ENCODE assay signal across 19 cellular contexts in the genomic region with DNA sequence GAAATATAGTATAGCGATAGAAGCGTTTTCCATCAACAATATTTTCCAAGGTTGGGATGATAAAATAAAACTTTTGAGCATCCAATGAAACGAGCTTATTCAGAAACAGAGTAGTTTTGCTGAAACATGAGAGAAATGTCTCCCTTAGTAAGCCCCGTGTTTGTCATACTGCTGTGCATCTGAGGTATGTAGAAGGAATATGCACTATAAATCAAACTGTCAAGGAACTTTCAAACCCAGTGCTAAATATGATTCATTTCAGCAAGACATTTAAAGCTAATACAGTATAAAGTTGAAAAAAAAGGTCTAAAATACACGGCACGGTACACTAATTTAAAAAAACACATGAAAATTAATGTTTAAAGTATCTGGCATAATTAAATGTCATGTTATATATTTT.
"Had no signal": no experiment of that assay in that cellular context is flagged by ENCODE, and none has a peak within 500 bp of the region (broad histone marks: within the 10 kb centered on the region; RNA-seq: fewer than 3 reads in every experiment).

No MANE protein-coding gene starts in this region.

- H3K27me3 ChIP-seq: pancreas, upper lobe of right lung had no signal

- H3K27ac ChIP-seq: pancreas, thoracic aorta, upper lobe of right lung had no signal

- H3K9me3 ChIP-seq: pancreas, thoracic aorta, upper lobe of right lung had no signal

- H3K4me1 ChIP-seq: pancreas, upper lobe of right lung had no signal

- H3K4me3 ChIP-seq: pancreas, thoracic aorta, upper lobe of right lung had no signal

- ATAC-seq: activated CD8-positive, alpha-beta T cell treated with anti-CD3 and anti-CD28 coated beads, Interleukin-2, amount 10 ng/mL, durations not matched to agents 7 days and 5 days; activated naive CD4-positive, alpha-beta T cell treated with anti-CD3 and anti-CD28 coated beads, Interleukin-2, amount 50 U/mL, for 72 hours; left colon; naive thymus-derived CD4-positive, alpha-beta T cell; pancreas; T-helper 17 cell; upper lobe of right lung had no signal

- DNase-seq: activated B cell treated with CpG ODN at 0.5 μM for 24 hours; activated CD4-positive, alpha-beta T cell treated with anti-CD3 and anti-CD28 coated beads for 48 hours; activated CD8-positive, alpha-beta memory T cell treated with anti-CD3 and anti-CD28 coated beads, Interleukin-2, amount 50 U/mL, for 4 hours; activated CD8-positive, alpha-beta T cell treated with anti-CD3 and anti-CD28 coated beads, Interleukin-2, amount 10 ng/mL, durations not matched to agents 7 days and 5 days; activated effector memory CD4-positive, alpha-beta T cell treated with anti-CD3 and anti-CD28 coated beads, Interleukin-2, amount 50 U/mL, for 16 hours; activated T-cell treated with anti-CD3 and anti-CD28 coated beads, Interleukin-2, amount 50 U/mL, for 48 hours; cortex of kidney; effector CD4-positive, alpha-beta T cell; foreskin melanocyte; head of caudate nucleus; left colon; naive thymus-derived CD4-positive, alpha-beta T cell; pancreas; stimulated activated CD4-positive, alpha-beta T cell treated with anti-CD3 and anti-CD28 coated beads, Interleukin-12 subunit alpha, Interleukin-12 subunit beta, amount 100 ng/mL, for 4 hours; stimulated activated CD4-positive, alpha-beta T cell treated with anti-CD3 and anti-CD28 coated beads, Interleukin-2, amount 100 ng/mL, for 24 hours; T-helper 17 cell; upper lobe of right lung had no signal

- H3K36me3 ChIP-seq: pancreas, thoracic aorta, upper lobe of right lung had no signal
